In the genomic region with DNA sequence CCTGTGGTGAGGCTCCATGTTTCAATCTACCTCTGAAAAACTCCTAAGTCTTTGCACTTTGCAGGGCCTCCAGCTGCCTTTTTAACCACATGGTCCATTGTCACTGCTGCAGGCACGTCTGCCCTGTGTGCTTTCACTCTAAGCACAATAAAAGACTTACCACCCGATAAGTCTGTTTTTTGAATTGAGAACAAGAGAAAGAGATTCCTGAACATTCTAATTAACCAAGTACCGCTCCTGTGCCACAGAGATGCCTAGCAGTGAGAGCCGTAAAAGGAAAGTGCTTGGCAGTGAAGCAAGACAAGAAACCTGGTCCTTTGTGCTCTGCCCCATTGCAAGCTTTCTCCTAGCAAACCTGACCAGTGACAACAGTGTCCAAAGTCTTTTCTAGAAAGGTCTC, we compare ENCODE assay signal across 18 cellular contexts.
DNase-seq lines count a peak whose midpoint lies in the region; ATAC-seq, FAIRE-seq and TF ChIP-seq lines count a peak whose summit lies in the region.
"Had no signal": no experiment of that assay in that cellular context is flagged by ENCODE, and none has a peak within 500 bp of the region (broad histone marks: within the 10 kb centered on the region; RNA-seq: fewer than 3 reads in every experiment).

No MANE protein-coding gene starts in this region.

- H3K18ac ChIP-seq in H9 (ENCODE audit: insufficient read length, low read depth, low read length) (no peak overlapping the region), H1 (ENCODE audit: extremely low read depth, low read length) (no peak overlapping the region)

- H3K4me1 ChIP-seq in H9 (ENCODE audit: insufficient read depth, low read length) = no peaks in the 10 kb centered on the region
- peaks cover 0 to 3% (median 0%) of the 10 kb centered on the region in 4 experiments; a peak in 1 of 7 replicates for H3K4me1 ChIP-seq in H1 (replicated peaks in 1 of 4; ENCODE audit: control insufficient read depth in 3 of 4, insufficient read depth in 4 of 4, low read length in 3 of 4)
- H3K4me1 ChIP-seq in neural progenitor cell = peaks cover 48% of the 10 kb centered on the region
- peaks cover 0 to 9% (median 0%) of the 10 kb centered on the region in 4 donors for H3K4me1 ChIP-seq in tibial artery
- H3K4me1 ChIP-seq: BLaER1 treated with 17β-estradiol and CSF1 and Interleukin-3, amounts not matched to agents 10 nM and 100 nM had no signal

- H3K23me2 ChIP-seq in H9 (ENCODE audit: insufficient read length, low read depth, low read length, poor library complexity, severe bottlenecking) (no peaks in the 10 kb centered on the region), H1 (ENCODE audit: low read depth, low read length) (no peaks in the 10 kb centered on the region)

- no peak overlapping the region for H2AFZ ChIP-seq in H9 (ENCODE audit: low read length)
- H2AFZ ChIP-seq in H1 (ENCODE audit: low read length) = peak overlapping the region; percentile 28; the same call in 1 of the 2 replicates
- H2AFZ ChIP-seq in neural progenitor cell (replicated peaks) = no peak overlapping the region

- DNase-seq in ELF-1 (ENCODE audit: low read depth, low spot score) (peak; percentile 2), H9 (no peak), H1 (ENCODE audit: low read depth in 1 of 2, low spot score in 2 of 2) (no peak), neural progenitor cell (ENCODE audit: low spot score) (peak; percentile 65), COLO668 (lab: John Stamatoyannopoulos, UW; ENCODE audit: unreplicated experiment) (no peak), tibial artery (no peak)
- DNase-seq: ACHN; Calu3; CD4-positive, CD25-positive, alpha-beta regulatory T cell; DMS 273 treated with DMSO at 0.1 percent for 48 hours; H7 had no signal

- no peak overlapping the region for H4K91ac ChIP-seq in H9 (ENCODE audit: insufficient read length, low read depth, low read length)
- H4K91ac ChIP-seq in H1 (replicated peaks; ENCODE audit: insufficient read length, low read length) = no peak overlapping the region

- TF ChIP-seq POLR2A in H1 (IDR thresholded peaks at IDR 0.05; ENCODE audit: control extremely low read depth in 1 of 2, low read depth in 2 of 2, low read length in 2 of 2) = no peak

- no peak for TF ChIP-seq EP300 in H1 (IDR thresholded peaks at IDR 0.05; ENCODE audit: borderline replicate concordance in 1 of 2, low read depth in 2 of 2, low read length in 2 of 2)

- H3K56ac ChIP-seq in H9 (ENCODE audit: insufficient read length, low read depth, low read length) = no peak overlapping the region
- no peak overlapping the region for H3K56ac ChIP-seq in H1 (replicated peaks; ENCODE audit: insufficient read length, low read depth, low read length)

- no peak overlapping the region for H2BK12ac ChIP-seq in H9 (ENCODE audit: insufficient read length, low read depth, low read length)
- no peak overlapping the region for H2BK12ac ChIP-seq in H1 (ENCODE audit: low read depth, low read length)

- H4K5ac ChIP-seq in H9 (ENCODE audit: insufficient read length, low read depth, low read length) (no peak overlapping the region), H1 (ENCODE audit: insufficient read length, low read depth, low read length) (no peak overlapping the region)

- peaks cover 20% of the 10 kb centered on the region for H3F3A ChIP-seq in neural progenitor cell (ENCODE audit: low read depth)

- H2BK15ac ChIP-seq in H9 (ENCODE audit: low read depth, low read length) = no peak overlapping the region
- H2BK15ac ChIP-seq in H1 (ENCODE audit: low read length) = no peak overlapping the region

- H3K79me2 ChIP-seq in H9 (ENCODE audit: insufficient read depth, low read length) (no peaks in the 10 kb centered on the region), H1 (ENCODE audit: control insufficient read depth in 1 of 2, insufficient read depth in 2 of 2, low read length in 2 of 2) (no peaks in the 10 kb centered on the region), neural progenitor cell (ENCODE audit: low read depth) (no peaks in the 10 kb centered on the region)

- H3K27me3 Mint-ChIP-seq in H9 (ENCODE audit: low read depth) = no peaks in the 10 kb centered on the region; the same call in 1 of the 2 replicates
- H3K27me3 Mint-ChIP-seq in neural progenitor cell (ENCODE audit: insufficient read depth, low read depth) = peaks cover 3% of the 10 kb centered on the region
- H3K27me3 Mint-ChIP-seq: CD4-positive, CD25-positive, alpha-beta regulatory T cell had no signal

- H4K8ac ChIP-seq in H9 (replicated peaks; ENCODE audit: insufficient read length, low read depth, low read length) = no peak overlapping the region
- H4K8ac ChIP-seq in H1 (ENCODE audit: extremely low read depth, insufficient read depth, low read length) = no peak overlapping the region

- H3K36me3 ChIP-seq in H1 (ENCODE audit: control insufficient read depth in 2 of 4, insufficient read depth in 4 of 4, low read length in 3 of 4) (no peaks in the 10 kb centered on the region), neural progenitor cell (no peaks in the 10 kb centered on the region), tibial artery (no peaks in the 10 kb centered on the region)
- H3K36me3 ChIP-seq: BLaER1 treated with 17β-estradiol and CSF1 and Interleukin-3, amounts not matched to agents 10 nM and 100 nM had no signal

- H3K4me3 Mint-ChIP-seq in H9 (no peak overlapping the region), neural progenitor cell (no peak overlapping the region)
- H3K4me3 Mint-ChIP-seq: CD4-positive, CD25-positive, alpha-beta regulatory T cell had no signal

- no peak overlapping the region for H3K4me2 ChIP-seq in H9 (ENCODE audit: insufficient read depth, insufficient read length, low read length)
- H3K4me2 ChIP-seq in H1 (ENCODE audit: insufficient read depth in 1 of 2, low read depth in 2 of 2, low read length in 2 of 2) = no peak overlapping the region
- H3K4me2 ChIP-seq in neural progenitor cell = peak overlapping the region; percentile 16
- H3K4me2 ChIP-seq: BLaER1 treated with 17β-estradiol and CSF1 and Interleukin-3, amounts not matched to agents 10 nM and 100 nM had no signal

- H3K9ac ChIP-seq in H9 (ENCODE audit: extremely low read depth, insufficient read length, low read length) (no peak overlapping the region), H1 (replicated peaks in 1 of 4; ENCODE audit: extremely low read depth in 1 of 4, low read depth in 3 of 4, low read length in 3 of 4) (peak overlapping the region in 1 of 4 experiments; percentile 34; a peak in 1 of 7 replicates), neural progenitor cell (no peak overlapping the region)
- H3K9ac ChIP-seq: BLaER1 treated with 17β-estradiol and CSF1 and Interleukin-3, amounts not matched to agents 10 nM and 100 nM had no signal

- H3K14ac ChIP-seq in H9 (ENCODE audit: insufficient read depth, low read length) (no peak overlapping the region), H1 (ENCODE audit: insufficient read length) (no peak overlapping the region)

- H3K4me3 ChIP-seq in H1 (ENCODE audit: extremely low read depth in 1 of 4, insufficient read depth in 2 of 4, low read depth in 3 of 4, low read length in 4 of 4) (no peak overlapping the region), neural progenitor cell (no peak overlapping the region), tibial artery (no peak overlapping the region)
- H3K4me3 ChIP-seq: BLaER1 treated with 17β-estradiol and CSF1 and Interleukin-3, amounts not matched to agents 10 nM and 100 nM had no signal

- no peak for FAIRE-seq in H1 (lab: Jason Lieb, UNC)
- FAIRE-seq: G401.6, GM12892, GM19239 had no signal

- H3K9me3 Mint-ChIP-seq in H9 = no peaks in the 10 kb centered on the region
- H3K9me3 Mint-ChIP-seq in neural progenitor cell = no peaks in the 10 kb centered on the region
- H3K9me3 Mint-ChIP-seq: IgD-negative memory B cell had no signal

- CTCF ChIA-PET in H1 (lab: Charles Lee; ENCODE audit: partially characterized antibody) = interaction anchor here (0.9 to 1.5 kb wide), 2 partner anchors 10 to 15 kb away, joined by 3 to 5 read pairs; no protein-coding TSS in a partner anchor

- H2BK20ac ChIP-seq in H9 (ENCODE audit: low read depth, low read length, poor library complexity, severe bottlenecking) (no peak overlapping the region), H1 (ENCODE audit: low read length) (no peak overlapping the region)

- H2BK5ac ChIP-seq in H9 (ENCODE audit: insufficient read length, low read length) (no peak overlapping the region), H1 (ENCODE audit: low read depth, low read length) (no peak overlapping the region)

- WGBS in H9 (ENCODE audit: extremely low coverage, insufficient read length, low lambda C conversion rate) = no CpG with 5 or more reads among the region's 4 CpGs
- WGBS in H1 (ENCODE audit: extremely low coverage in 1 of 2, insufficient coverage in 1 of 2, insufficient read length in 1 of 2, insufficient replicate concordance in 2 of 2, low coverage in 1 of 2, low lambda C conversion rate in 2 of 2, missing lambda C conversion rate in 1 of 2), 2 experiments = 84% methylated on average over 4 of the region's 4 CpGs; no CpG with 5 or more reads in 1 of the 2 experiments

- no peaks in the 10 kb centered on the region for H3K79me1 ChIP-seq in H9 (ENCODE audit: insufficient read depth, low read depth, low read length, poor library complexity, severe bottlenecking)
- no peaks in the 10 kb centered on the region for H3K79me1 ChIP-seq in H1 (ENCODE audit: low read depth, low read length)

- H3K23ac ChIP-seq in H9 (ENCODE audit: insufficient read length, low read depth, low read length) (no peak overlapping the region), H1 (ENCODE audit: insufficient read length) (no peak overlapping the region)

- no peak for TF ChIP-seq RAD21 in H1 (IDR thresholded peaks at IDR 0.05 in 1 of 2, conservative IDR thresholded peaks at IDR 0.05 in 1 of 2; ENCODE audit: low read depth in 2 of 2, low read length in 2 of 2)

- H3K36me3 Mint-ChIP-seq in H9 (ENCODE audit: insufficient read depth in 1 of 3, low read depth in 3 of 3) = no peaks in the 10 kb centered on the region
- H3K36me3 Mint-ChIP-seq in neural progenitor cell = no peaks in the 10 kb centered on the region
- H3K36me3 Mint-ChIP-seq: CD4-positive, CD25-positive, alpha-beta regulatory T cell; IgD-negative memory B cell had no signal

- H3K27me3 ChIP-seq in H9 (ENCODE audit: insufficient read depth, low read length) (no peaks in the 10 kb centered on the region), H1 (replicated peaks in 1 of 4; ENCODE audit: control insufficient read depth in 3 of 4, extremely low read depth in 1 of 4, insufficient read depth in 3 of 4, low read length in 3 of 4) (no peaks in the 10 kb centered on the region), neural progenitor cell (no peaks in the 10 kb centered on the region), tibial artery (no peaks in the 10 kb centered on the region)
- H3K27me3 ChIP-seq: BLaER1 treated with 17β-estradiol and CSF1 and Interleukin-3, amounts not matched to agents 10 nM and 100 nM had no signal

- no peak overlapping the region for H3K27ac ChIP-seq in H9 (ENCODE audit: insufficient read length, low read depth, low read length)
- no peak overlapping the region for H3K27ac ChIP-seq in H1 (ENCODE audit: low read depth, low read length)
- H3K27ac ChIP-seq in neural progenitor cell = peak overlapping the region; percentile 14
- no peak overlapping the region for H3K27ac ChIP-seq in tibial artery
- H3K27ac ChIP-seq: BLaER1 treated with 17β-estradiol and CSF1 and Interleukin-3, amounts not matched to agents 10 nM and 100 nM had no signal

- H3K27ac Mint-ChIP-seq in H9 (peak overlapping the region in 2 of 3 experiments; percentile 44 to 60; a peak in 2 of 7 replicates), neural progenitor cell (peak overlapping the region; percentile 23)
- H3K27ac Mint-ChIP-seq: CD4-positive, CD25-positive, alpha-beta regulatory T cell; IgD-negative memory B cell had no signal

- H3K9me3 ChIP-seq in H9 (ENCODE audit: control insufficient read depth, low read depth, low read length) = no peaks in the 10 kb centered on the region
- H3K9me3 ChIP-seq in H1 (ENCODE audit: insufficient read depth in 2 of 2, low read depth in 1 of 2, low read length in 1 of 2) = no peaks in the 10 kb centered on the region
- no peaks in the 10 kb centered on the region for H3K9me3 ChIP-seq in neural progenitor cell (ENCODE audit: low read depth)
- no peaks in the 10 kb centered on the region for H3K9me3 ChIP-seq in tibial artery
- H3K9me3 ChIP-seq: BLaER1 treated with 17β-estradiol and CSF1 and Interleukin-3, amounts not matched to agents 10 nM and 100 nM had no signal

- H3K4ac ChIP-seq in H9 (ENCODE audit: low read depth, low read length) = no peak overlapping the region
- H3K4ac ChIP-seq in H1 (replicated peaks; ENCODE audit: insufficient read length, low read depth, low read length) = no peak overlapping the region

- peaks cover 10 to 13% of the 10 kb centered on the region in 2 experiments for H3K4me1 Mint-ChIP-seq in H9
- peaks cover 44% of the 10 kb centered on the region for H3K4me1 Mint-ChIP-seq in neural progenitor cell
- H3K4me1 Mint-ChIP-seq: CD4-positive, CD25-positive, alpha-beta regulatory T cell had no signal

- H3T11ph ChIP-seq in H9 (ENCODE audit: low read length) = no peak overlapping the region

- POLR2A ChIA-PET in H1 (lab: Charles Lee; ENCODE audit: partially characterized antibody) = interaction anchor here (0.6 kb wide), 1 partner anchor 10 kb away, joined by 3 read pairs; no protein-coding TSS in a partner anchor

- H4K20me1 ChIP-seq in H9 (ENCODE audit: control insufficient read depth, insufficient read depth, insufficient read length) (no peaks in the 10 kb centered on the region), H1 (replicated peaks in 1 of 2; ENCODE audit: control insufficient read depth in 1 of 2, insufficient read depth in 2 of 2, low read length in 2 of 2) (no peaks in the 10 kb centered on the region), neural progenitor cell (ENCODE audit: low read depth) (no peaks in the 10 kb centered on the region)
- H4K20me1 ChIP-seq: BLaER1 treated with 17β-estradiol and CSF1 and Interleukin-3, amounts not matched to agents 10 nM and 100 nM had no signal

- no peak for ATAC-seq in GM21619 (IDR thresholded peaks at IDR 0.05; ENCODE audit: unreplicated experiment)
- ATAC-seq in HG02798 (IDR thresholded peaks at IDR 0.05; ENCODE audit: poor library complexity, unreplicated experiment) = no peak

- no peak overlapping the region for H2BK120ac ChIP-seq in H9 (ENCODE audit: low read depth, low read length, poor library complexity, severe bottlenecking)
- H2BK120ac ChIP-seq in H1 (replicated peaks; ENCODE audit: low read depth, low read length) = no peak overlapping the region

- intact Hi-C loops in tibial artery (cut with DNase I; ENCODE audit: low total_unique reads) = no loop called here

- TF ChIP-seq CTCF in H9 (conservative IDR thresholded peaks at IDR 0.05) (no peak), H1 (IDR thresholded peaks at IDR 0.05; ENCODE audit: control extremely low read depth in 1 of 3, insufficient read depth in 1 of 3, low read depth in 1 of 3, low read length in 3 of 3) (no peak), neural progenitor cell (IDR thresholded peaks at IDR 0.05) (no peak), tibial artery (IDR thresholded peaks at IDR 0.05) (no peak)

- H2AK5ac ChIP-seq in H9 (ENCODE audit: insufficient read length, low read length) = no peak overlapping the region
- H2AK5ac ChIP-seq in H1 (ENCODE audit: low read depth, low read length) = no peak overlapping the region

Comparison
In these comparisons a context has a peak if more than half of its experiments do, and no peak if none do; other contexts are left out.
1. DNase-seq: peak in ELF-1 (single experiment) and neural progenitor cell (single experiment); none in H9 (single experiment), H1 (0 of 2), COLO668 (single experiment) and tibial artery (0 of 2).